ENCODE assay signal across 1 cellular context in genomic region chr13:99724633-99725517, GRCh38.
TF ChIP-seq lines count a peak whose summit lies in the region.

No MANE protein-coding gene starts in this region.

TF ChIP-seq in H1, 55 proteins besides CTCF, POLR2A, EP300 and RAD21 (continued from another document):
- peak; percentile 21 for TF ChIP-seq CHD7 (IDR thresholded peaks at IDR 0.05; ENCODE audit: insufficient replicate concordance, low read length)
